In the genomic region with DNA sequence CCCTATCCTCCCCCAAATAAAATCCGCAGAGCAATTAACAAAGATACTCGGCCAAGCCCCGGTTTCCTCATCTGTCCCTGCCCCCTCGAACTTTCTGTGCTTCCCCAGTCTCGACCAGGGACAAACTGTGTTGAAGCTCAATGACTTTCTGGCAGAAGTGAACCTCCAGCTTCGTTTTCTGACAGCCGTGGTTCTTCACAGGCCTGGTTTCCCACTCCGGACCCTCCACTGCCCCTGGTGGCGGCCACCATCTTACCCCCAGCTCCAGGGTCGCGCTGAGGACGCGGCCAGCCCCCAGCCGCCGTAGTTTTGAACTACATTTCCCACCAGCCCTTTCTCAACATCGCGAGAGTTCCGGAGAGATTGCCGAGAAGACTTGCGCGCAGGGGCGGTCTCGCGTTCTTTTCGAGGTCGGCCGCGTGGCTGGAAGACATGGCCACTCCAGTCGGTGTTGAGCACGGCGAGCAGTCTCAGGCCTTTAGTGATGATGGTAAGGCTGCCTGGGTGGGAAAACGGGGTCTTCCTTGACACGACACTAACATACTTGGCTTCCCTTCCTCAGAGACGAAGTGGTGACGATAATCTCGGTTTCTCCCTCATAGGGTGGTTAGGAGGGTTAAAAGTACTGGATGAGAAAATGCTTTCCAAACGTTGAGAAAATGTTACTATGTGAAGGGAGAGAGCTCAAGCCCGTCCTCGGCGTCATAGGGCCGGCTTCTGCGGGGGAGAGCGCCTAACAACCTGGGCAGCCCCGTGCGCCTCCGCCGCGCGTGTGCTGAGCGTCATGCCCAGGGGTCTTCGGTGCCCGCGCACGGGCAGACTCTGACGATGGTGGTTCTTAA, we compare ENCODE assay signal across 1 cellular context.
A peak's percentile ranks its signal among the peaks of the same experiment; 100 is the strongest.
TF ChIP-seq lines count a peak whose summit lies in the region.

No MANE protein-coding gene starts in this region.

TF ChIP-seq in HepG2, 621 proteins besides CTCF, POLR2A, EP300 and RAD21 (continued from another document and continues in another):
- TF ChIP-seq, protein P1, sequence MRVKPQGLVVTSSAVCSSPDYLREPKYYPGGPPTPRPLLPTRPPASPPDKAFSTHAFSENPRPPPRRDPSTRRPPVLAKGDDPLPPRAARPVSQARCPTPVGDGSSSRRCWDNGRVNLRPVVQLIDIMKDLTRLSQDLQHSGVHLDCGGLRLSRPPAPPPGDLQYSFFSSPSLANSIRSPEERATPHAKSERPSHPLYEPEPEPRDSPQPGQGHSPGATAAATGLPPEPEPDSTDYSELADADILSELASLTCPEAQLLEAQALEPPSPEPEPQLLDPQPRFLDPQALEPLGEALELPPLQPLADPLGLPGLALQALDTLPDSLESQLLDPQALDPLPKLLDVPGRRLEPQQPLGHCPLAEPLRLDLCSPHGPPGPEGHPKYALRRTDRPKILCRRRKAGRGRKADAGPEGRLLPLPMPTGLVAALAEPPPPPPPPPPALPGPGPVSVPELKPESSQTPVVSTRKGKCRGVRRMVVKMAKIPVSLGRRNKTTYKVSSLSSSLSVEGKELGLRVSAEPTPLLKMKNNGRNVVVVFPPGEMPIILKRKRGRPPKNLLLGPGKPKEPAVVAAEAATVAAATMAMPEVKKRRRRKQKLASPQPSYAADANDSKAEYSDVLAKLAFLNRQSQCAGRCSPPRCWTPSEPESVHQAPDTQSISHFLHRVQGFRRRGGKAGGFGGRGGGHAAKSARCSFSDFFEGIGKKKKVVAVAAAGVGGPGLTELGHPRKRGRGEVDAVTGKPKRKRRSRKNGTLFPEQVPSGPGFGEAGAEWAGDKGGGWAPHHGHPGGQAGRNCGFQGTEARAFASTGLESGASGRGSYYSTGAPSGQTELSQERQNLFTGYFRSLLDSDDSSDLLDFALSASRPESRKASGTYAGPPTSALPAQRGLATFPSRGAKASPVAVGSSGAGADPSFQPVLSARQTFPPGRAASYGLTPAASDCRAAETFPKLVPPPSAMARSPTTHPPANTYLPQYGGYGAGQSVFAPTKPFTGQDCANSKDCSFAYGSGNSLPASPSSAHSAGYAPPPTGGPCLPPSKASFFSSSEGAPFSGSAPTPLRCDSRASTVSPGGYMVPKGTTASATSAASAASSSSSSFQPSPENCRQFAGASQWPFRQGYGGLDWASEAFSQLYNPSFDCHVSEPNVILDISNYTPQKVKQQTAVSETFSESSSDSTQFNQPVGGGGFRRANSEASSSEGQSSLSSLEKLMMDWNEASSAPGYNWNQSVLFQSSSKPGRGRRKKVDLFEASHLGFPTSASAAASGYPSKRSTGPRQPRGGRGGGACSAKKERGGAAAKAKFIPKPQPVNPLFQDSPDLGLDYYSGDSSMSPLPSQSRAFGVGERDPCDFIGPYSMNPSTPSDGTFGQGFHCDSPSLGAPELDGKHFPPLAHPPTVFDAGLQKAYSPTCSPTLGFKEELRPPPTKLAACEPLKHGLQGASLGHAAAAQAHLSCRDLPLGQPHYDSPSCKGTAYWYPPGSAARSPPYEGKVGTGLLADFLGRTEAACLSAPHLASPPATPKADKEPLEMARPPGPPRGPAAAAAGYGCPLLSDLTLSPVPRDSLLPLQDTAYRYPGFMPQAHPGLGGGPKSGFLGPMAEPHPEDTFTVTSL (CRISPR knock-in tag; IDR thresholded peaks at IDR 0.05; ENCODE audit: borderline replicate concordance): peak; percentile 49; the same call in 1 of the 2 replicates
- TF ChIP-seq IRF2 (CRISPR knock-in tag; IDR thresholded peaks at IDR 0.05) (peak; percentile 95), NFIC (IDR thresholded peaks at IDR 0.05; ENCODE audit: low read length) (no peak), ZNF879 (CRISPR knock-in tag; IDR thresholded peaks at IDR 0.05) (no peak), ZNF629 (CRISPR knock-in tag; conservative IDR thresholded peaks at IDR 0.05) (no peak), MBD4 (IDR thresholded peaks at IDR 0.05; ENCODE audit: borderline replicate concordance, low read length) (no peak), ZNF234 (CRISPR knock-in tag; conservative IDR thresholded peaks at IDR 0.05) (no peak), NFE2L2 (IDR thresholded peaks at IDR 0.05; ENCODE audit: low read length) (no peak), ZNF282 (IDR thresholded peaks at IDR 0.05; ENCODE audit: partially characterized antibody) (no peak), ZNF598 (CRISPR knock-in tag; IDR thresholded peaks at IDR 0.05; ENCODE audit: borderline replicate concordance) (peak; percentile 69), SNAPC2 (CRISPR knock-in tag; IDR thresholded peaks at IDR 0.05) (peak; percentile 35; the same call in 1 of the 2 replicates), IKZF1 (IDR thresholded peaks at IDR 0.05) (no peak), HDAC1 (CRISPR knock-in tag; IDR thresholded peaks at IDR 0.05) (peak; percentile 90), ZFP36L1 (CRISPR knock-in tag; IDR thresholded peaks at IDR 0.05) (peak; percentile 79), AGO2 (optimal IDR thresholded peaks at IDR 0.05; ENCODE audit: low read depth, low read length) (peak; percentile 86), MAZ (IDR thresholded peaks at IDR 0.05; ENCODE audit: borderline replicate concordance, low read depth, low read length) (peak; percentile 98; the same call in 1 of the 2 replicates), MAZ (CRISPR knock-in tag; IDR thresholded peaks at IDR 0.05; ENCODE audit: low read depth) (peak; percentile 93), TCF7L2 (IDR thresholded peaks at IDR 0.05; ENCODE audit: low read depth, low read length) (no peak), ZNF777 (CRISPR knock-in tag; IDR thresholded peaks at IDR 0.05) (no peak; the same call in 1 of the 2 replicates), ESRRA (CRISPR knock-in tag; IDR thresholded peaks at IDR 0.05; ENCODE audit: low read depth) (no peak), EEA1 (CRISPR knock-in tag; IDR thresholded peaks at IDR 0.05; ENCODE audit: borderline replicate concordance) (peak; percentile 79; the same call in 1 of the 2 replicates), ZNF235 (CRISPR knock-in tag; IDR thresholded peaks at IDR 0.05; ENCODE audit: borderline replicate concordance) (no peak), HHEX (CRISPR knock-in tag; IDR thresholded peaks at IDR 0.05) (no peak), MAFK (conservative IDR thresholded peaks at IDR 0.05 in 1 of 2, IDR thresholded peaks at IDR 0.05 in 1 of 2; ENCODE audit: low read length in 2 of 2) (no peak), SRSF1 (optimal IDR thresholded peaks at IDR 0.05; ENCODE audit: low read depth, low read length) (peak; percentile 83), TAF1 (CRISPR knock-in tag; IDR thresholded peaks at IDR 0.05) (peak; percentile 99), ZNF101 (CRISPR knock-in tag; IDR thresholded peaks at IDR 0.05; ENCODE audit: borderline replicate concordance, low read depth) (peak; percentile 93; the same call in 1 of the 2 replicates), CEBPG (CRISPR knock-in tag; IDR thresholded peaks at IDR 0.05) (peak; percentile 64; the same call in 1 of the 2 replicates)
- TF ChIP-seq, protein P2, sequence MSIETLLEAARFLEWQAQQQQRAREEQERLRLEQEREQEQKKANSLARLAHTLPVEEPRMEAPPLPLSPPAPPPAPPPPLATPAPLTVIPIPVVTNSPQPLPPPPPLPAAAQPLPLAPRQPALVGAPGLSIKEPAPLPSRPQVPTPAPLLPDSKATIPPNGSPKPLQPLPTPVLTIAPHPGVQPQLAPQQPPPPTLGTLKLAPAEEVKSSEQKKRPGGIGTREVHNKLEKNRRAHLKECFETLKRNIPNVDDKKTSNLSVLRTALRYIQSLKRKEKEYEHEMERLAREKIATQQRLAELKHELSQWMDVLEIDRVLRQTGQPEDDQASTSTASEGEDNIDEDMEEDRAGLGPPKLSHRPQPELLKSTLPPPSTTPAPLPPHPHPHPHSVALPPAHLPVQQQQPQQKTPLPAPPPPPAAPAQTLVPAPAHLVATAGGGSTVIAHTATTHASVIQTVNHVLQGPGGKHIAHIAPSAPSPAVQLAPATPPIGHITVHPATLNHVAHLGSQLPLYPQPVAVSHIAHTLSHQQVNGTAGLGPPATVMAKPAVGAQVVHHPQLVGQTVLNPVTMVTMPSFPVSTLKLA (IDR thresholded peaks at IDR 0.05): peak; percentile 81
- TF ChIP-seq, protein P3, sequence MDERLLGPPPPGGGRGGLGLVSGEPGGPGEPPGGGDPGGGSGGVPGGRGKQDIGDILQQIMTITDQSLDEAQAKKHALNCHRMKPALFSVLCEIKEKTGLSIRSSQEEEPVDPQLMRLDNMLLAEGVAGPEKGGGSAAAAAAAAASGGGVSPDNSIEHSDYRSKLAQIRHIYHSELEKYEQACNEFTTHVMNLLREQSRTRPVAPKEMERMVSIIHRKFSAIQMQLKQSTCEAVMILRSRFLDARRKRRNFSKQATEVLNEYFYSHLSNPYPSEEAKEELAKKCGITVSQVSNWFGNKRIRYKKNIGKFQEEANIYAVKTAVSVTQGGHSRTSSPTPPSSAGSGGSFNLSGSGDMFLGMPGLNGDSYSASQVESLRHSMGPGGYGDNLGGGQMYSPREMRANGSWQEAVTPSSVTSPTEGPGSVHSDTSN (CRISPR knock-in tag; IDR thresholded peaks at IDR 0.05): no peak
- TF ChIP-seq, protein P4, sequence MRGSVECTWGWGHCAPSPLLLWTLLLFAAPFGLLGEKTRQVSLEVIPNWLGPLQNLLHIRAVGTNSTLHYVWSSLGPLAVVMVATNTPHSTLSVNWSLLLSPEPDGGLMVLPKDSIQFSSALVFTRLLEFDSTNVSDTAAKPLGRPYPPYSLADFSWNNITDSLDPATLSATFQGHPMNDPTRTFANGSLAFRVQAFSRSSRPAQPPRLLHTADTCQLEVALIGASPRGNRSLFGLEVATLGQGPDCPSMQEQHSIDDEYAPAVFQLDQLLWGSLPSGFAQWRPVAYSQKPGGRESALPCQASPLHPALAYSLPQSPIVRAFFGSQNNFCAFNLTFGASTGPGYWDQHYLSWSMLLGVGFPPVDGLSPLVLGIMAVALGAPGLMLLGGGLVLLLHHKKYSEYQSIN (CRISPR knock-in tag; IDR thresholded peaks at IDR 0.05; ENCODE audit: borderline replicate concordance): no peak
- TF ChIP-seq, protein P5, sequence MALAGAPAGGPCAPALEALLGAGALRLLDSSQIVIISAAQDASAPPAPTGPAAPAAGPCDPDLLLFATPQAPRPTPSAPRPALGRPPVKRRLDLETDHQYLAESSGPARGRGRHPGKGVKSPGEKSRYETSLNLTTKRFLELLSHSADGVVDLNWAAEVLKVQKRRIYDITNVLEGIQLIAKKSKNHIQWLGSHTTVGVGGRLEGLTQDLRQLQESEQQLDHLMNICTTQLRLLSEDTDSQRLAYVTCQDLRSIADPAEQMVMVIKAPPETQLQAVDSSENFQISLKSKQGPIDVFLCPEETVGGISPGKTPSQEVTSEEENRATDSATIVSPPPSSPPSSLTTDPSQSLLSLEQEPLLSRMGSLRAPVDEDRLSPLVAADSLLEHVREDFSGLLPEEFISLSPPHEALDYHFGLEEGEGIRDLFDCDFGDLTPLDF (CRISPR knock-in tag; IDR thresholded peaks at IDR 0.05): peak; percentile 81
- TF ChIP-seq, protein P6, sequence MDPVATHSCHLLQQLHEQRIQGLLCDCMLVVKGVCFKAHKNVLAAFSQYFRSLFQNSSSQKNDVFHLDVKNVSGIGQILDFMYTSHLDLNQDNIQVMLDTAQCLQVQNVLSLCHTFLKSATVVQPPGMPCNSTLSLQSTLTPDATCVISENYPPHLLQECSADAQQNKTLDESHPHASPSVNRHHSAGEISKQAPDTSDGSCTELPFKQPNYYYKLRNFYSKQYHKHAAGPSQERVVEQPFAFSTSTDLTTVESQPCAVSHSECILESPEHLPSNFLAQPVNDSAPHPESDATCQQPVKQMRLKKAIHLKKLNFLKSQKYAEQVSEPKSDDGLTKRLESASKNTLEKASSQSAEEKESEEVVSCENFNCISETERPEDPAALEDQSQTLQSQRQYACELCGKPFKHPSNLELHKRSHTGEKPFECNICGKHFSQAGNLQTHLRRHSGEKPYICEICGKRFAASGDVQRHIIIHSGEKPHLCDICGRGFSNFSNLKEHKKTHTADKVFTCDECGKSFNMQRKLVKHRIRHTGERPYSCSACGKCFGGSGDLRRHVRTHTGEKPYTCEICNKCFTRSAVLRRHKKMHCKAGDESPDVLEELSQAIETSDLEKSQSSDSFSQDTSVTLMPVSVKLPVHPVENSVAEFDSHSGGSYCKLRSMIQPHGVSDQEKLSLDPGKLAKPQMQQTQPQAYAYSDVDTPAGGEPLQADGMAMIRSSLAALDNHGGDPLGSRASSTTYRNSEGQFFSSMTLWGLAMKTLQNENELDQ (CRISPR knock-in tag; IDR thresholded peaks at IDR 0.05; ENCODE audit: borderline replicate concordance): no peak
- TF ChIP-seq, protein P7, sequence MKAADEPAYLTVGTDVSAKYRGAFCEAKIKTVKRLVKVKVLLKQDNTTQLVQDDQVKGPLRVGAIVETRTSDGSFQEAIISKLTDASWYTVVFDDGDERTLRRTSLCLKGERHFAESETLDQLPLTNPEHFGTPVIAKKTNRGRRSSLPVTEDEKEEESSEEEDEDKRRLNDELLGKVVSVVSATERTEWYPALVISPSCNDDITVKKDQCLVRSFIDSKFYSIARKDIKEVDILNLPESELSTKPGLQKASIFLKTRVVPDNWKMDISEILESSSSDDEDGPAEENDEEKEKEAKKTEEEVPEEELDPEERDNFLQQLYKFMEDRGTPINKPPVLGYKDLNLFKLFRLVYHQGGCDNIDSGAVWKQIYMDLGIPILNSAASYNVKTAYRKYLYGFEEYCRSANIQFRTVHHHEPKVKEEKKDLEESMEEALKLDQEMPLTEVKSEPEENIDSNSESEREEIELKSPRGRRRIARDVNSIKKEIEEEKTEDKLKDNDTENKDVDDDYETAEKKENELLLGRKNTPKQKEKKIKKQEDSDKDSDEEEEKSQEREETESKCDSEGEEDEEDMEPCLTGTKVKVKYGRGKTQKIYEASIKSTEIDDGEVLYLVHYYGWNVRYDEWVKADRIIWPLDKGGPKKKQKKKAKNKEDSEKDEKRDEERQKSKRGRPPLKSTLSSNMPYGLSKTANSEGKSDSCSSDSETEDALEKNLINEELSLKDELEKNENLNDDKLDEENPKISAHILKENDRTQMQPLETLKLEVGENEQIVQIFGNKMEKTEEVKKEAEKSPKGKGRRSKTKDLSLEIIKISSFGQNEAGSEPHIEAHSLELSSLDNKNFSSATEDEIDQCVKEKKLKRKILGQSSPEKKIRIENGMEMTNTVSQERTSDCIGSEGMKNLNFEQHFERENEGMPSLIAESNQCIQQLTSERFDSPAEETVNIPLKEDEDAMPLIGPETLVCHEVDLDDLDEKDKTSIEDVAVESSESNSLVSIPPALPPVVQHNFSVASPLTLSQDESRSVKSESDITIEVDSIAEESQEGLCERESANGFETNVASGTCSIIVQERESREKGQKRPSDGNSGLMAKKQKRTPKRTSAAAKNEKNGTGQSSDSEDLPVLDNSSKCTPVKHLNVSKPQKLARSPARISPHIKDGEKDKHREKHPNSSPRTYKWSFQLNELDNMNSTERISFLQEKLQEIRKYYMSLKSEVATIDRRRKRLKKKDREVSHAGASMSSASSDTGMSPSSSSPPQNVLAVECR (CRISPR knock-in tag; IDR thresholded peaks at IDR 0.05; ENCODE audit: borderline replicate concordance): peak; percentile 91
- TF ChIP-seq, protein P8, sequence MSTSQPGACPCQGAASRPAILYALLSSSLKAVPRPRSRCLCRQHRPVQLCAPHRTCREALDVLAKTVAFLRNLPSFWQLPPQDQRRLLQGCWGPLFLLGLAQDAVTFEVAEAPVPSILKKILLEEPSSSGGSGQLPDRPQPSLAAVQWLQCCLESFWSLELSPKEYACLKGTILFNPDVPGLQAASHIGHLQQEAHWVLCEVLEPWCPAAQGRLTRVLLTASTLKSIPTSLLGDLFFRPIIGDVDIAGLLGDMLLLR (CRISPR knock-in tag; IDR thresholded peaks at IDR 0.05): peak; percentile 86; the same call in 1 of the 2 replicates
